ENCODE assay signal across 22 cellular contexts in genomic region chr18:45274026-45274425, GRCh38.
DNase-seq lines count a peak whose midpoint lies in the region; ATAC-seq, FAIRE-seq and TF ChIP-seq lines count a peak whose summit lies in the region.
"Had no signal": no experiment of that assay in that cellular context is flagged by ENCODE, and none has a peak within 500 bp of the region (broad histone marks: within the 10 kb centered on the region; RNA-seq: fewer than 3 reads in every experiment).

No MANE protein-coding gene starts in this region.

- no peaks in the 10 kb centered on the region for H3K36me3 ChIP-seq in liver (ENCODE audit: control insufficient read depth in 4 of 4, insufficient read depth in 3 of 4, low read depth in 1 of 4, low read length in 3 of 4)
- no peaks in the 10 kb centered on the region for H3K36me3 ChIP-seq in HepG2 (replicated peaks in 1 of 2; ENCODE audit: control insufficient read depth in 1 of 2, insufficient read depth in 2 of 2, low read length in 2 of 2)
- no peaks in the 10 kb centered on the region for H3K36me3 ChIP-seq in pancreas
- H3K36me3 ChIP-seq: BLaER1 had no signal

- H3K4me3 ChIP-seq in liver (ENCODE audit: low read depth in 1 of 3, low read length in 3 of 3) (no peak overlapping the region), HepG2 (replicated peaks in 1 of 3; ENCODE audit: insufficient read depth in 1 of 3, low read depth in 2 of 3, low read length in 3 of 3) (no peak overlapping the region), pancreas (no peak overlapping the region)
- H3K4me3 ChIP-seq: BLaER1, GM12878 had no signal

- no peak for TF ChIP-seq CTCF in liver (IDR thresholded peaks at IDR 0.05; ENCODE audit: low read depth, low read length, missing input control)
- no peak for TF ChIP-seq CTCF in HepG2 (CRISPR knock-in tag; IDR thresholded peaks at IDR 0.05)
- no peak for TF ChIP-seq CTCF in pancreas (IDR thresholded peaks at IDR 0.05)

- no peak for TF ChIP-seq POLR2A in HepG2 (IDR thresholded peaks at IDR 0.05; ENCODE audit: insufficient read depth in 1 of 2, low read depth in 2 of 2, low read length in 2 of 2)

- WGBS in liver: 18% methylated on average over 1 of the region's 1 CpG
- 7% methylated on average over 1 of the region's 1 CpG for WGBS in HepG2 (ENCODE audit: low lambda C conversion rate)
- 24 to 37% methylated on average over 1 of the region's 1 CpG for WGBS in pancreas, 2 donors

- H3K9ac ChIP-seq in liver (ENCODE audit: low read depth in 1 of 2, low read length in 2 of 2) (no peak overlapping the region), HepG2 (ENCODE audit: insufficient read depth, low read depth, low read length) (no peak overlapping the region)
- H3K9ac ChIP-seq: BLaER1 had no signal

- H3K27me3 ChIP-seq in liver (ENCODE audit: control insufficient read depth in 4 of 4, insufficient read depth in 4 of 4, low read length in 3 of 4) (no peaks in the 10 kb centered on the region), HepG2 (ENCODE audit: control insufficient read depth in 1 of 2, insufficient read depth in 2 of 2, low read length in 2 of 2) (no peaks in the 10 kb centered on the region), pancreas (no peaks in the 10 kb centered on the region)
- H3K27me3 ChIP-seq: BLaER1 had no signal

- in situ Hi-C loops in HepG2 (cut with HindIII; ENCODE audit: extremely low pct_ligation_motif_present, low pct_unique_long_range_greater_than_20kb): no loop called here

- peaks cover 0 to 1% (median 0%) of the 10 kb centered on the region in 4 donors for H3K9me3 ChIP-seq in liver (ENCODE audit: control insufficient read depth in 4 of 4, low read length in 3 of 4)
- peaks cover 17% of the 10 kb centered on the region for H3K9me3 ChIP-seq in HepG2 (ENCODE audit: low read length)
- H3K9me3 ChIP-seq in pancreas: no peaks in the 10 kb centered on the region
- H3K9me3 ChIP-seq: Caco-2 had no signal

- no peak for DNase-seq in HepG2 (ENCODE audit: low spot score)
- peak; percentile 76 for DNase-seq in fibroblast of peridontal ligament (ENCODE audit: extremely low read depth)
- DNase-seq in left lobe of liver (ENCODE audit: low spot score): peak; percentile 81
- DNase-seq in pancreas: peak in 2 of 6 donors; percentile 12 to 36
- DNase-seq in NCI-H2196 (lab: John Stamatoyannopoulos, UW; ENCODE audit: unreplicated experiment): no peak
- DNase-seq: Caco-2; CD4-positive, CD25-positive, alpha-beta regulatory T cell; CD8-positive, alpha-beta T cell; DMS79; EL; GDM1; GOT3; H9 had no signal

- TF ChIP-seq RAD21 in liver (IDR thresholded peaks at IDR 0.05) (peak; percentile 60 to 70), HepG2 (CRISPR knock-in tag; IDR thresholded peaks at IDR 0.05) (no peak)

- no peaks in the 10 kb centered on the region for H3K79me2 ChIP-seq in HepG2 (ENCODE audit: insufficient read depth, low read length)

- peaks cover 2 to 14% (median 11%) of the 10 kb centered on the region in 4 donors for H3K4me1 ChIP-seq in liver (ENCODE audit: control insufficient read depth in 4 of 4, insufficient read depth in 4 of 4, low read length in 3 of 4)
- no peaks in the 10 kb centered on the region for H3K4me1 ChIP-seq in HepG2 (ENCODE audit: insufficient read depth, low read length)
- peaks cover 0 to 8% (median 0%) of the 10 kb centered on the region in 3 donors for H3K4me1 ChIP-seq in pancreas
- H3K4me1 ChIP-seq: BLaER1, Caco-2 had no signal

- ATAC-seq in HepG2 (no peak), left lobe of liver (peak; percentile 99), pancreas (peak; percentile 60 to 88 (median 68)), GM18517 (IDR thresholded peaks at IDR 0.05; ENCODE audit: unreplicated experiment) (no peak), GM19455 (IDR thresholded peaks at IDR 0.05; ENCODE audit: unreplicated experiment) (no peak)
- ATAC-seq: CD8-positive, alpha-beta T cell; GM12878; HCT116 had no signal

- H4K20me1 ChIP-seq in HepG2 (ENCODE audit: insufficient read depth, low read length): no peaks in the 10 kb centered on the region
- H4K20me1 ChIP-seq: BLaER1 had no signal

- CTCF ChIA-PET in HepG2 (lab: Yijun Ruan, JAX; ENCODE audit: low intra/inter-chr PET ratio, low total read pairs): no interaction called here

- TF ChIP-seq EP300 in HepG2 (IDR thresholded peaks at IDR 0.05; ENCODE audit: low read depth in 2 of 2, low read length in 2 of 2): no peak
- TF ChIP-seq EP300 in HepG2 (CRISPR knock-in tag; IDR thresholded peaks at IDR 0.05; ENCODE audit: borderline replicate concordance): no peak

- H3K27ac ChIP-seq in liver (ENCODE audit: low read depth in 1 of 2, low read length in 2 of 2) (peak overlapping the region; percentile 13 to 33), HepG2 (ENCODE audit: extremely low read length, insufficient read depth, low read length) (no peak overlapping the region), pancreas (no peak overlapping the region)
- H3K27ac ChIP-seq: 22Rv1, BLaER1, C4-2B had no signal

- intact Hi-C loops in HepG2 (cut with micrococcal nuclease; ENCODE audit: unreplicated experiment): no loop called here
- intact Hi-C loops in pancreas (cut with DNase I): loop anchor here in 1 of 3 donors (10.0 kb wide), 1 partner anchor 111 kb away; no protein-coding TSS in a partner anchor

- BruUV-seq in HepG2 (replicated peaks; lab: Mats Ljungman, UMichigan): no TSS peak

- no peak overlapping the region for H2AFZ ChIP-seq in HepG2 (ENCODE audit: low read length)

- POLR2A ChIA-PET in HepG2 (lab: Yijun Ruan, JAX): no interaction called here

- no peak for FAIRE-seq in HepG2 (lab: Jason Lieb, UNC)
- FAIRE-seq in pancreas (lab: Jason Lieb, UNC): no peak
- FAIRE-seq: A204.1, GM12878 had no signal

- no peak overlapping the region for H3K4me2 ChIP-seq in HepG2 (ENCODE audit: low read depth, low read length)
- H3K4me2 ChIP-seq: BLaER1 had no signal

TF ChIP-seq in liver, 16 proteins besides CTCF, POLR2A, EP300 and RAD21 (continues in another document):
- TF ChIP-seq MAX (IDR thresholded peaks at IDR 0.05) (peak; percentile 63), REST (IDR thresholded peaks at IDR 0.05) (peak; percentile 72), GABPA (IDR thresholded peaks at IDR 0.05 in 1 of 2, conservative IDR thresholded peaks at IDR 0.05 in 1 of 2) (no peak), SP1 (IDR thresholded peaks at IDR 0.05) (peak; percentile 94), JUND (IDR thresholded peaks at IDR 0.05) (peak; percentile 73 to 82)

TF ChIP-seq in HepG2, 621 proteins besides CTCF, POLR2A, EP300 and RAD21:
- no peak for TF ChIP-seq ZNF235 (CRISPR knock-in tag; IDR thresholded peaks at IDR 0.05; ENCODE audit: borderline replicate concordance)
- TF ChIP-seq ZNF468 (CRISPR knock-in tag; IDR thresholded peaks at IDR 0.05): no peak
- TF ChIP-seq CENPT (CRISPR knock-in tag; IDR thresholded peaks at IDR 0.05; ENCODE audit: low read depth): no peak
- TF ChIP-seq CBFB (CRISPR knock-in tag; IDR thresholded peaks at IDR 0.05): no peak
- no peak for TF ChIP-seq YEATS4 (CRISPR knock-in tag; IDR thresholded peaks at IDR 0.05; ENCODE audit: borderline replicate concordance)
- no peak for TF ChIP-seq GATAD1 (CRISPR knock-in tag; IDR thresholded peaks at IDR 0.05)
- no peak for TF ChIP-seq SALL1 (CRISPR knock-in tag; IDR thresholded peaks at IDR 0.05)
- TF ChIP-seq ZNF780A (CRISPR knock-in tag; IDR thresholded peaks at IDR 0.05): no peak
- no peak for TF ChIP-seq ZNF34 (CRISPR knock-in tag; IDR thresholded peaks at IDR 0.05; ENCODE audit: borderline replicate concordance)
- no peak for TF ChIP-seq HES4 (CRISPR knock-in tag; IDR thresholded peaks at IDR 0.05; ENCODE audit: borderline replicate concordance)
- TF ChIP-seq ZNF576 (CRISPR knock-in tag; IDR thresholded peaks at IDR 0.05): no peak
- no peak for TF ChIP-seq ZNF251 (CRISPR knock-in tag; IDR thresholded peaks at IDR 0.05)

Comparison
In these comparisons a context has a peak if more than half of its experiments do, and no peak if none do; other contexts are left out.
1. H3K27ac ChIP-seq: peak in liver (2 of 2); none in HepG2 (single experiment) and pancreas (0 of 4).
2. ATAC-seq: peak in left lobe of liver (single experiment) and pancreas (4 of 4); none in HepG2 (single experiment), GM18517 (single experiment) and GM19455 (single experiment).
3. DNase-seq: peak in fibroblast of peridontal ligament (single experiment) and left lobe of liver (single experiment); none in HepG2 (single experiment) and NCI-H2196 (single experiment).